In genomic region chr5:150297236-150297890, GRCh38 we compare ENCODE assay signal across 1 cellular context.
TF ChIP-seq lines count a peak whose summit lies in the region.

No MANE protein-coding gene starts in this region.

TF ChIP-seq in HEK293, 187 proteins besides CTCF, POLR2A, EP300 and RAD21 (continued from another document):
- TF ChIP-seq ZNF513 (tag by site-specific recombination; IDR thresholded peaks at IDR 0.05): peak; percentile 47; the same call in 1 of the 2 replicates
TF ChIP-seq in HEK293: peak in this region for 1.
